28 cellular contexts compared by ENCODE assay signal in the genomic region with DNA sequence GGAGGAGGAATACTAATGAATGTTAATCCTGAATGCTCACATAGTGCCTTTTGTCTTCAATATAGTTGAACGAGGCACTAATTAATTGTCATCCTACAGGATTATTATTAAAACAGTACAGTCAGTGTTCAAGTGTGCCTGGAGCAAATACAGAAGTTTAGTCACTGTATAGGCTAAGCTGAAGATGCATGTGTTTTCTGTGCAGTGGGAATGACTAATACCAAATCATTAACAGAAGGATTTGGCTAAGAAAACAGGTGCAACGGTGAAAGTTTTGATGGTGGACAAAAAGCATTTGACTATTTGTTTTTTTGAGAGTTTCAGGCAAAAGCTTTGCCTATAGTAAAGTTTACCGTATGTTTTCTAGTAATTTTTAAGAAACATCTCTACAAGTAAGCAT.
"Had no signal": no experiment of that assay in that cellular context is flagged by ENCODE, and none has a peak within 500 bp of the region (broad histone marks: within the 10 kb centered on the region; RNA-seq: fewer than 3 reads in every experiment).

No MANE protein-coding gene starts in this region.

- H3K4me2 ChIP-seq: PC-9 had no signal

- ATAC-seq: activated CD8-positive, alpha-beta memory T cell treated with anti-CD3 and anti-CD28 coated beads, Interleukin-2, amount 10 ng/mL, durations not matched to agents 7 days and 5 days; activated naive CD8-positive, alpha-beta T cell treated with anti-CD3 and anti-CD28 coated beads, Interleukin-2, amount 50 U/mL, for 24 hours; Right ventricle myocardium inferior had no signal

- H2AFZ ChIP-seq: PC-9 had no signal

- H3K27ac ChIP-seq: PC-9, RWPE1, WERI-Rb-1 had no signal

- H3K4me3 ChIP-seq: PC-9 had no signal

- DNase-seq: activated CD4-positive, alpha-beta memory T cell treated with anti-CD3 and anti-CD28 coated beads, Interleukin-2, amount 10 ng/mL, durations not matched to agents 7 days and 5 days; activated CD4-positive, alpha-beta T cell treated with anti-CD3 and anti-CD28 coated beads for 1 hour; activated CD4-positive, alpha-beta T cell treated with anti-CD3 and anti-CD28 coated beads for 48 hours; activated CD4-positive, CD25-positive, alpha-beta regulatory T cell; activated CD8-positive, alpha-beta memory T cell treated with anti-CD3 and anti-CD28 coated beads for 24 hours; activated CD8-positive, alpha-beta memory T cell treated with anti-CD3 and anti-CD28 coated beads, Interleukin-2, amount 10 ng/mL, durations not matched to agents 7 days and 5 days; activated CD8-positive, alpha-beta memory T cell treated with anti-CD3 and anti-CD28 coated beads, Interleukin-2, amount 50 U/mL, for 48 hours; activated effector memory CD4-positive, alpha-beta T cell treated with Interleukin-2 at 50 U/mL for 16 hours; activated naive CD4-positive, alpha-beta T cell treated with anti-CD3 and anti-CD28 coated beads, Interleukin-2, amount 10 ng/mL, durations not matched to agents 7 days and 5 days; activated naive CD8-positive, alpha-beta T cell treated with anti-CD3 and anti-CD28 coated beads, Interleukin-2, amount 50 U/mL, for 24 hours; activated T-cell treated with anti-CD3 and anti-CD28 coated beads, Interleukin-2, amount 50 U/mL, for 48 hours; anterior cingulate cortex; central memory CD4-positive, alpha-beta T cell; NCI-H1436; NCI-H1694; NCI-H1930; NCI-H2081 treated with DMSO at 0.1 percent for 48 hours; NCI-H226; NCI-H446 treated with DMSO at 0.1 percent for 48 hours; PC-9; SIG-M5; SW 1271; T-helper 1 cell; T-helper 2 cell; T-helper 9 cell; WERI-Rb-1 had no signal

- H3K36me3 ChIP-seq: WERI-Rb-1 had no signal
